In the genomic region with DNA sequence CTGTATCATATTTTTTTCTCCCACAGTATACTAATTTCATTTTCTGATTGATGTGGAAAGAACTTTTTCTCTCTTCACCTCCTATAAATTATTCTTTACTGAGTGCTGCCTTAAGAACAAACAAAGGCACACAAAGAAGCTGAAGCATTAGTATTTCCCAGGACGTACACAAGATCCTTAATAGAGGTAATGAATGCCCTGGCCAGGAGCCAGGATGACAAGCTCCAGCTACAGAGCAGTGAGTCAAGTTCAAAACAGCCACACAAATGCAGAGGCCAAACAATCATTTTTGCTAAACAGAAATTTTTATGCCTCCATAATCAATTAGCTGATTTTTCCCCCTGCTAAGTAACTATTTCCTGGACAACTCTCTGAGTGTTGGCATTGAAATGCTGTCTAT, we compare ENCODE assay signal across 9 cellular contexts.
DNase-seq lines count a peak whose midpoint lies in the region; ATAC-seq and TF ChIP-seq lines count a peak whose summit lies in the region.
"Had no signal": no experiment of that assay in that cellular context is flagged by ENCODE, and none has a peak within 500 bp of the region (broad histone marks: within the 10 kb centered on the region; RNA-seq: fewer than 3 reads in every experiment).

No MANE protein-coding gene starts in this region.

- DNase-seq in LHCN-M2 (ENCODE audit: low read depth) (peak; percentile 74), NCI-H345 (lab: John Stamatoyannopoulos, UW) (peak; percentile 49), epithelial cell of proximal tubule (ENCODE audit: low read depth) (peak; percentile 37), retinal pigment epithelial cell (ENCODE audit: low read depth) (peak; percentile 93), NCI-H187 (lab: John Stamatoyannopoulos, UW) (no peak)
- no peak for DNase-seq in stimulated activated CD4-positive, alpha-beta T cell treated with anti-CD3 and anti-CD28 coated beads, Interleukin-2, amount 100 ng/mL, for 24 hours

- no peak for ATAC-seq in GM21825 (IDR thresholded peaks at IDR 0.05; ENCODE audit: unreplicated experiment)
- ATAC-seq: pancreas, WTC11 had no signal

- H3K4me3 ChIP-seq in epithelial cell of proximal tubule (ENCODE audit: low read depth, low read length) (no peak overlapping the region), retinal pigment epithelial cell (ENCODE audit: low read length) (no peak overlapping the region)
- H3K4me3 ChIP-seq: pancreas had no signal

- no peak for TF ChIP-seq CTCF in epithelial cell of proximal tubule (conservative IDR thresholded peaks at IDR 0.05; ENCODE audit: low read depth, low read length)
- TF ChIP-seq CTCF in retinal pigment epithelial cell (conservative IDR thresholded peaks at IDR 0.05; ENCODE audit: low read depth, low read length) = no peak

Comparison
In these comparisons a context has a peak if more than half of its experiments do, and no peak if none do; other contexts are left out.
1. DNase-seq: peak in LHCN-M2 (single experiment), NCI-H345 (single experiment), epithelial cell of proximal tubule (single experiment) and retinal pigment epithelial cell (single experiment); none in NCI-H187 (0 of 2) and stimulated activated CD4-positive, alpha-beta T cell treated with anti-CD3 and anti-CD28 coated beads, Interleukin-2, amount 100 ng/mL, for 24 hours (0 of 2).